18 cellular contexts compared by ENCODE assay signal in genomic region chr9:115278241-115279035, GRCh38.
DNase-seq lines count a peak whose midpoint lies in the region; ATAC-seq and TF ChIP-seq lines count a peak whose summit lies in the region.
"Had no signal": no experiment of that assay in that cellular context is flagged by ENCODE, and none has a peak within 500 bp of the region (broad histone marks: within the 10 kb centered on the region; RNA-seq: fewer than 3 reads in every experiment).

No MANE protein-coding gene starts in this region.

- no peak overlapping the region for H3K4me2 ChIP-seq in smooth muscle cell
- H3K4me2 ChIP-seq: SK-N-SH had no signal

- CTCF ChIA-PET in RWPE1 (lab: Yijun Ruan, JAX) = interaction anchor here (0.6 kb wide), 3 partner anchors 13 to 120 kb away, joined by 3 to 5 read pairs (median 3); no protein-coding TSS in a partner anchor

- ATAC-seq in stimulated activated naive CD8-positive, alpha-beta T cell treated with anti-CD3 and anti-CD28 coated beads, Interleukin-15, amount 100 ng/mL, for 72 hours = peak; percentile 66
- no peak for ATAC-seq in stimulated activated naive CD8-positive, alpha-beta T cell treated with anti-CD3 and anti-CD28 coated beads, Interleukin-15, Interleukin-2, amounts not matched to agents 100 U/mL and 50 U/mL, for 24 hours
- peak; percentile 45 for ATAC-seq in HG03565 (IDR thresholded peaks at IDR 0.05; ENCODE audit: unreplicated experiment)
- ATAC-seq: CD8-positive, alpha-beta T cell; Right ventricle myocardium inferior had no signal

- H3K27me3 ChIP-seq in esophagus muscularis mucosa (no peaks in the 10 kb centered on the region), smooth muscle cell (ENCODE audit: low read depth) (no peaks in the 10 kb centered on the region)

- POLR2A ChIA-PET in RWPE1 (lab: Yijun Ruan, JAX; ENCODE audit: low non-redundant PET) = no interaction called here

- H3K9ac ChIP-seq in smooth muscle cell (ENCODE audit: low read depth) = no peak overlapping the region
- H3K9ac ChIP-seq: SK-N-SH had no signal

- H4K20me1 ChIP-seq in smooth muscle cell (ENCODE audit: low read depth) = no peaks in the 10 kb centered on the region

- H3F3A ChIP-seq in smooth muscle cell (ENCODE audit: low read depth) = no peaks in the 10 kb centered on the region

- no peak overlapping the region for H3K27ac ChIP-seq in esophagus muscularis mucosa (replicated peaks in 1 of 4)
- no peak overlapping the region for H3K27ac ChIP-seq in smooth muscle cell (ENCODE audit: low read depth)
- no peak overlapping the region for H3K27ac ChIP-seq in RWPE1

- peak overlapping the region; percentile 5 for H2AFZ ChIP-seq in smooth muscle cell (ENCODE audit: low read depth)

- H3K4me3 ChIP-seq in esophagus muscularis mucosa (no peak overlapping the region), smooth muscle cell (no peak overlapping the region)

- H3K9me3 ChIP-seq in esophagus muscularis mucosa (no peaks in the 10 kb centered on the region), smooth muscle cell (replicated peaks; ENCODE audit: low read depth) (no peaks in the 10 kb centered on the region)
- H3K9me3 ChIP-seq: SK-N-SH had no signal

- no peaks in the 10 kb centered on the region for H3K36me3 ChIP-seq in esophagus muscularis mucosa
- no peaks in the 10 kb centered on the region for H3K36me3 ChIP-seq in smooth muscle cell (ENCODE audit: low read depth)

- 71% methylated on average over 4 of the region's 4 CpGs for WGBS in esophagus muscularis mucosa
- WGBS in smooth muscle cell (ENCODE audit: low lambda C conversion rate) = 67% methylated on average over 4 of the region's 4 CpGs

- no peak for TF ChIP-seq POLR2A in esophagus muscularis mucosa (IDR thresholded peaks at IDR 0.05; ENCODE audit: low read depth)

- H3K4me1 Mint-ChIP-seq in stimulated activated naive CD8-positive, alpha-beta T cell treated with anti-CD3 and anti-CD28 coated beads, Interleukin-15, amount 100 ng/mL, for 72 hours = no peaks in the 10 kb centered on the region

- TF ChIP-seq CTCF in esophagus muscularis mucosa (IDR thresholded peaks at IDR 0.05) (no peak), smooth muscle cell (IDR thresholded peaks at IDR 0.05; ENCODE audit: borderline replicate concordance, insufficient read depth, poor library complexity, severe bottlenecking) (no peak), RWPE1 (conservative IDR thresholded peaks at IDR 0.05; ENCODE audit: low read depth) (no peak)

- no peak for TF ChIP-seq EP300 in esophagus muscularis mucosa (IDR thresholded peaks at IDR 0.05)

- no peak overlapping the region for H3K4me3 Mint-ChIP-seq in stimulated activated naive CD8-positive, alpha-beta T cell treated with anti-CD3 and anti-CD28 coated beads, Interleukin-15, amount 100 ng/mL, for 72 hours
- H3K4me3 Mint-ChIP-seq: CD8-positive, alpha-beta T cell had no signal

- no peak overlapping the region for H3K27ac Mint-ChIP-seq in stimulated activated naive CD8-positive, alpha-beta T cell treated with anti-CD3 and anti-CD28 coated beads, Interleukin-15, amount 100 ng/mL, for 72 hours
- H3K27ac Mint-ChIP-seq: CD8-positive, alpha-beta T cell had no signal

- no peak for DNase-seq in stimulated activated naive CD8-positive, alpha-beta T cell treated with anti-CD3 and anti-CD28 coated beads, Interleukin-15, amount 100 ng/mL, for 72 hours
- DNase-seq in stimulated activated naive CD8-positive, alpha-beta T cell treated with anti-CD3 and anti-CD28 coated beads, Interleukin-15, Interleukin-2, amounts not matched to agents 100 U/mL and 50 U/mL, for 24 hours = no peak
- DNase-seq in esophagus muscularis mucosa (ENCODE audit: extremely low spot score) = peak; percentile 57
- DNase-seq in smooth muscle cell (lab: John Stamatoyannopoulos, UW; ENCODE audit: unreplicated experiment) = no peak
- DNase-seq in RWPE1 (ENCODE audit: low spot score) = no peak
- no peak for DNase-seq in NCI-H2107 (lab: John Stamatoyannopoulos, UW)
- DNase-seq in HUDEP-2 (lab: John Stamatoyannopoulos, UW; ENCODE audit: unreplicated experiment in 76 of 76) = no peak
- DNase-seq: 8988T; CD8-positive, alpha-beta T cell; DMS79; KBM-7; MV-4-11; NCI-H1436; NCI-H2029; NCI-H748 treated with DMSO at 0.1 percent for 48 hours; SK-N-SH had no signal

- H3K9me3 Mint-ChIP-seq in stimulated activated naive CD8-positive, alpha-beta T cell treated with anti-CD3 and anti-CD28 coated beads, Interleukin-15, amount 100 ng/mL, for 72 hours = no peaks in the 10 kb centered on the region
- H3K9me3 Mint-ChIP-seq: CD8-positive, alpha-beta T cell had no signal

- H3K4me1 ChIP-seq in esophagus muscularis mucosa (no peaks in the 10 kb centered on the region), smooth muscle cell (ENCODE audit: low read depth) (peaks cover 9% of the 10 kb centered on the region)

- peaks cover 31% of the 10 kb centered on the region for H3K27me3 Mint-ChIP-seq in stimulated activated naive CD8-positive, alpha-beta T cell treated with anti-CD3 and anti-CD28 coated beads, Interleukin-15, amount 100 ng/mL, for 72 hours

- H3K79me2 ChIP-seq in smooth muscle cell (ENCODE audit: low read depth) = no peaks in the 10 kb centered on the region

- intact Hi-C loops in esophagus muscularis mucosa (cut with DNase I) = no loop called here
